ENCODE assay signal across 17 cellular contexts in the genomic region with DNA sequence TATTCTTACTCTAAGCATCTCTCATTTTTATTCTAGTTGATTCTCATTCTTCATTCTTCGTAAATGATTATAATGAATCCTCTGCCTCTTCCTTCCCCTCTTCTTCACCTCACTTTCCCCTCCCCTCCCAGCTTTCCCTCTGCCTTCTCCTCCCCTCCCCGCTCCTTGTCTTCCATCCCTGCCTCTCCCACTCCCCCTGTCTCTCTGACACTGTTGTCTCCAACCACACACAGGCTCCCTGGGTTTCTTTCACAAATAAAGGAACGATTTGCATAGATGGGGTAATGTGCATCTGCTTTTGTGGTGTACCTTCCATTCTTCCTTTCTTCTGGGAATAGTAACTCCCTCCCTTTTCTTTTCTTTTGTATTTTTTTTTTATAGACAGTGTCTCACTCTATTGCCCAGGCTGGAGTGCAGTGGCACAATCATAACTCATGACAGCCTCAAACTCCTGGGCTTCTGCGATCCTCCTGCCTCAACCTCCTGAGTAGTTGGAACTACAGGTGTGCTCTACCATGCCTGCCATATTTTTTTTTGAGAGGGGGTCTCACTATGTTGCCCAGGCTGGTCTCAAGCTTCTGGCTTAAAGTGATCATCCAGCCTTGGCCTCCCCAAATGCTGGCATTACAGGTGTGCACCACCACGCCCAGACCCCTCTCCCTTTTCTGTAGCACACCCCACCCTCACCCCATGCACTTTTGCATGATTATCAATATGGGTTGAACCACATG.
DNase-seq lines count a peak whose midpoint lies in the region; ATAC-seq and TF ChIP-seq lines count a peak whose summit lies in the region.
"Had no signal": no experiment of that assay in that cellular context is flagged by ENCODE, and none has a peak within 500 bp of the region (broad histone marks: within the 10 kb centered on the region; RNA-seq: fewer than 3 reads in every experiment).

No MANE protein-coding gene starts in this region.

- no peak overlapping the region for H2BK5ac ChIP-seq in neuronal stem cell (ENCODE audit: low read length)

- H3K9me3 ChIP-seq in iPS DF 6.9 (ENCODE audit: control insufficient read depth, insufficient read depth, low read length) (no peaks in the 10 kb centered on the region), neuronal stem cell (replicated peaks in 1 of 2; ENCODE audit: control insufficient read depth in 2 of 2, insufficient read depth in 1 of 2, low read depth in 1 of 2, low read length in 2 of 2) (peaks cover 0 to 15% of the 10 kb centered on the region in 2 donors), lower lobe of right lung (no peaks in the 10 kb centered on the region)

- H3K9ac ChIP-seq in neuronal stem cell (ENCODE audit: low read depth, low read length, poor library complexity): no peak overlapping the region

- TF ChIP-seq CTCF in WTC11 (IDR thresholded peaks at IDR 0.05) (no peak), lower lobe of right lung (IDR thresholded peaks at IDR 0.05) (no peak)

- H4K8ac ChIP-seq in neuronal stem cell (ENCODE audit: low read depth, low read length): no peak overlapping the region

- intact Hi-C loops in lower lobe of right lung (cut with DNase I): no loop called here

- ATAC-seq in WTC11 (peak; percentile 55), lower lobe of right lung (no peak), GM21529 (IDR thresholded peaks at IDR 0.05; ENCODE audit: unreplicated experiment) (no peak), HG02852 (IDR thresholded peaks at IDR 0.05; ENCODE audit: unreplicated experiment) (no peak)
- ATAC-seq: CD8-positive, alpha-beta T cell; K562 had no signal

- H3K9me3 Mint-ChIP-seq in WTC11: peaks cover 14% of the 10 kb centered on the region

- no peak overlapping the region for H2AK5ac ChIP-seq in neuronal stem cell (ENCODE audit: low read depth, low read length)

- no peak overlapping the region for H3K4me3 ChIP-seq in iPS DF 6.9 (ENCODE audit: low read length)
- H3K4me3 ChIP-seq in neuronal stem cell (ENCODE audit: low read length in 2 of 2): no peak overlapping the region
- no peak overlapping the region for H3K4me3 ChIP-seq in lower lobe of right lung
- H3K4me3 ChIP-seq: K562 had no signal

- no peak overlapping the region for H4K91ac ChIP-seq in neuronal stem cell (ENCODE audit: low read depth, low read length, poor library complexity)

- no peaks in the 10 kb centered on the region for H3K36me3 Mint-ChIP-seq in WTC11
- H3K36me3 Mint-ChIP-seq: CD14-positive monocyte; CD8-positive, alpha-beta T cell had no signal

- H3K4me1 ChIP-seq in iPS DF 6.9 (ENCODE audit: control insufficient read depth, insufficient read depth, low read length) (peaks cover 5% of the 10 kb centered on the region; the same call in 1 of the 2 replicates), neuronal stem cell (ENCODE audit: control insufficient read depth in 2 of 2, insufficient read depth in 1 of 2, low read depth in 1 of 2, low read length in 2 of 2) (peaks cover 6 to 31% of the 10 kb centered on the region in 2 donors), lower lobe of right lung (no peaks in the 10 kb centered on the region)

- no peak overlapping the region for H3K4ac ChIP-seq in neuronal stem cell (ENCODE audit: low read length)

- H3K27me3 ChIP-seq in iPS DF 6.9 (ENCODE audit: control insufficient read depth, insufficient read depth, low read length) (no peaks in the 10 kb centered on the region), neuronal stem cell (ENCODE audit: control insufficient read depth in 3 of 3, insufficient read depth in 3 of 3, low read depth in 1 of 3, low read length in 3 of 3) (no peaks in the 10 kb centered on the region), lower lobe of right lung (ENCODE audit: low read depth) (no peaks in the 10 kb centered on the region)

- H2BK12ac ChIP-seq in neuronal stem cell (ENCODE audit: low read length): no peak overlapping the region

- no peak overlapping the region for H3K23ac ChIP-seq in neuronal stem cell (ENCODE audit: low read depth, low read length, poor library complexity)

- peaks cover 52% of the 10 kb centered on the region for H3K4me1 Mint-ChIP-seq in WTC11
- H3K4me1 Mint-ChIP-seq: CD14-positive monocyte had no signal

- no peak overlapping the region for H2AFZ ChIP-seq in neuronal stem cell (ENCODE audit: low read length)

- peak overlapping the region; percentile 11 for H2BK15ac ChIP-seq in neuronal stem cell (ENCODE audit: low read length)

- H3K27ac Mint-ChIP-seq in WTC11: no peak overlapping the region
- H3K27ac Mint-ChIP-seq: CD14-positive monocyte; CD8-positive, alpha-beta T cell had no signal

- POLR2A ChIA-PET in WTC11 (lab: Charles Lee): no interaction called here

- no CpG with 5 or more reads among the region's 5 CpGs for WGBS in iPS DF 6.9 (ENCODE audit: insufficient coverage, insufficient read length)
- WGBS in neuronal stem cell (ENCODE audit: extremely low coverage in 2 of 2, insufficient read length in 2 of 2, insufficient replicate concordance in 1 of 2), 2 donors: no CpG with 5 or more reads among the region's 5 CpGs

- no peaks in the 10 kb centered on the region for H3K27me3 Mint-ChIP-seq in WTC11 (ENCODE audit: low read depth)

- no peak overlapping the region for H3K4me2 ChIP-seq in neuronal stem cell (ENCODE audit: insufficient read depth, low read length, poor library complexity, severe bottlenecking)

- no peaks in the 10 kb centered on the region for H3K79me1 ChIP-seq in neuronal stem cell (ENCODE audit: low read depth, low read length)

- CTCF ChIA-PET in WTC11 (lab: Charles Lee): no interaction called here

- H2BK120ac ChIP-seq in neuronal stem cell (ENCODE audit: low read depth, low read length): no peak overlapping the region

- no peak overlapping the region for H3K27ac ChIP-seq in iPS DF 6.9 (ENCODE audit: low read length)
- peak overlapping the region; percentile 57 for H3K27ac ChIP-seq in neuronal stem cell (replicated peaks; ENCODE audit: low read length)
- no peak overlapping the region for H3K27ac ChIP-seq in lower lobe of right lung
- H3K27ac ChIP-seq: 22Rv1 had no signal

- peak overlapping the region; percentile 55 for H3K18ac ChIP-seq in neuronal stem cell (ENCODE audit: low read length)

- DNase-seq in ELF-1 (ENCODE audit: low read depth, low spot score) (peak; percentile 4), WTC11 (ENCODE audit: low spot score) (no peak), iPS DF 6.9 (ENCODE audit: low read depth, low spot score) (peak; percentile 5), neuronal stem cell (ENCODE audit: low spot score) (no peak), lower lobe of right lung (no peak), SKM-1 treated with dmso at 0.1 percent for 144 hours (lab: John Stamatoyannopoulos, UW; ENCODE audit: unreplicated experiment) (no peak)
- DNase-seq: CD8-positive, alpha-beta T cell; COR-L47; DMS153; DMS79 treated with DMSO at 0.1 percent for 48 hours; EL; GDM1 had no signal

- H3K36me3 ChIP-seq in iPS DF 6.9 (ENCODE audit: control insufficient read depth, insufficient read depth, low read length) (no peaks in the 10 kb centered on the region), neuronal stem cell (replicated peaks in 1 of 2; ENCODE audit: control insufficient read depth in 2 of 2, insufficient read depth in 2 of 2, low read length in 2 of 2) (no peaks in the 10 kb centered on the region), lower lobe of right lung (no peaks in the 10 kb centered on the region)

- no peak overlapping the region for H3K4me3 Mint-ChIP-seq in WTC11
- H3K4me3 Mint-ChIP-seq: CD14-positive monocyte; CD8-positive, alpha-beta T cell had no signal

- no peak overlapping the region for H3K14ac ChIP-seq in neuronal stem cell (ENCODE audit: low read length)

TF ChIP-seq in WTC11, 78 proteins besides CTCF, POLR2A, EP300 and RAD21:
- TF ChIP-seq ZNF121 (CRISPR knock-in tag; IDR thresholded peaks at IDR 0.05) (peak; percentile 93; the same call in 1 of the 2 replicates), GTF2I (CRISPR knock-in tag; conservative IDR thresholded peaks at IDR 0.05) (peak; percentile 92), GABPB1 (CRISPR knock-in tag; IDR thresholded peaks at IDR 0.05) (no peak)

Comparison
In these comparisons a context has a peak if more than half of its experiments do, and no peak if none do; other contexts are left out.
1. DNase-seq: peak in ELF-1 (single experiment) and iPS DF 6.9 (single experiment); none in WTC11 (single experiment), neuronal stem cell (single experiment), lower lobe of right lung (single experiment) and SKM-1 treated with dmso at 0.1 percent for 144 hours (single experiment).